ENCODE assay signal across 11 cellular contexts in genomic region chr15:52023169-52023922, GRCh38. TPM values are rescaled to one million over a fixed set of nuclear protein-coding genes. Genes with fewer than 3 reads are reported as not detected.
DNase-seq lines count a peak whose midpoint lies in the region; ATAC-seq and TF ChIP-seq lines count a peak whose summit lies in the region.
"Had no signal": no experiment of that assay in that cellular context is flagged by ENCODE, and none has a peak within 500 bp of the region (broad histone marks: within the 10 kb centered on the region; RNA-seq: fewer than 3 reads in every experiment).

No MANE protein-coding gene starts in this region.

- no peak overlapping the region for H3K9ac ChIP-seq in Loucy (ENCODE audit: low read depth, low read length, poor library complexity, severe bottlenecking)

- ATAC-seq in HG02610 (IDR thresholded peaks at IDR 0.05; ENCODE audit: unreplicated experiment): no peak
- ATAC-seq: activated CD4-positive, CD25-positive, alpha-beta regulatory T cell treated with anti-CD3 and anti-CD28 coated beads, Interleukin-2, amount 50 U/mL, for 24 hours had no signal

- H3K27ac ChIP-seq in osteoblast (ENCODE audit: low read depth, low read length): peak overlapping the region; percentile 27

- H3K36me3 ChIP-seq in Loucy (ENCODE audit: insufficient read depth, low read length) (peaks cover 3% of the 10 kb centered on the region; the same call in 1 of the 2 replicates), osteoblast (ENCODE audit: insufficient read depth, low read length) (no peaks in the 10 kb centered on the region), BE2C (no peaks in the 10 kb centered on the region; the same call in 1 of the 2 replicates)

- no peaks in the 10 kb centered on the region for H3K27me3 ChIP-seq in Loucy (ENCODE audit: insufficient read depth, low read length, poor library complexity, severe bottlenecking)
- no peaks in the 10 kb centered on the region for H3K27me3 ChIP-seq in osteoblast (ENCODE audit: insufficient read depth, low read length)
- no peaks in the 10 kb centered on the region for H3K27me3 ChIP-seq in BE2C

- in situ Hi-C loops in Caki2 (cut with HindIII; ENCODE audit: low pct_unique_long_range_greater_than_20kb, low sequenced_read_pairs): no loop called here

- H3F3A ChIP-seq in Loucy (ENCODE audit: low read depth): no peaks in the 10 kb centered on the region

- H4K20me1 ChIP-seq in Loucy (ENCODE audit: insufficient read depth, low read length, poor library complexity, severe bottlenecking) (peaks cover 72% of the 10 kb centered on the region), osteoblast (ENCODE audit: insufficient read depth, low read length) (peaks cover 18% of the 10 kb centered on the region)

- DNase-seq in Caki2 (ENCODE audit: low read depth): peak; percentile 35
- DNase-seq in dermis blood vessel endothelial cell: peak; percentile 19
- no peak for DNase-seq in osteoblast (ENCODE audit: insufficient read length, low spot score, missing footprints)
- DNase-seq in BE2C: no peak
- no peak for DNase-seq in epidermal melanocyte (ENCODE audit: insufficient read length, low spot score)
- DNase-seq: effector CD8-positive, alpha-beta T cell; NCI-H2171 treated with DMSO at 0.1 percent for 48 hours; Right ventricle myocardium superior had no signal

- H3K4me3 ChIP-seq in Loucy (ENCODE audit: low read length, poor library complexity, severe bottlenecking) (peak overlapping the region; percentile 86), osteoblast (ENCODE audit: insufficient read depth, low read length) (no peak overlapping the region), BE2C (ENCODE audit: low read depth, low read length) (no peak overlapping the region)

- H3K4me2 ChIP-seq in Loucy (ENCODE audit: low read depth, low read length, poor library complexity, severe bottlenecking) (peak overlapping the region; percentile 89), osteoblast (ENCODE audit: insufficient read depth, low read length) (no peak overlapping the region)

- no peaks in the 10 kb centered on the region for H3K9me2 ChIP-seq in Loucy (replicated peaks; ENCODE audit: low read depth, low read length)

- no peak for TF ChIP-seq CTCF in Loucy (conservative IDR thresholded peaks at IDR 0.05; ENCODE audit: low read length)
- TF ChIP-seq CTCF in osteoblast (IDR thresholded peaks at IDR 0.05; ENCODE audit: extremely low read depth, low read depth, low read length): no peak
- no peak for TF ChIP-seq CTCF in BE2C (IDR thresholded peaks at IDR 0.05; ENCODE audit: low read depth, low read length)

- H3K79me2 ChIP-seq in Loucy (ENCODE audit: insufficient read depth, low read length) (peaks cover 88% of the 10 kb centered on the region), osteoblast (ENCODE audit: insufficient read depth, low read length) (peaks cover 83% of the 10 kb centered on the region)

- H3K4me1 ChIP-seq in Loucy (ENCODE audit: insufficient read depth, low read length, poor library complexity, severe bottlenecking) (peaks cover 37% of the 10 kb centered on the region), osteoblast (ENCODE audit: insufficient read depth, low read length) (peaks cover 22% of the 10 kb centered on the region), BE2C (no peaks in the 10 kb centered on the region)

- H2AFZ ChIP-seq in Loucy (ENCODE audit: low read length) (no peak overlapping the region), osteoblast (ENCODE audit: low read length) (no peak overlapping the region)

- H3K9me3 ChIP-seq in Loucy (ENCODE audit: insufficient read depth, low read depth, low read length) (no peaks in the 10 kb centered on the region), osteoblast (ENCODE audit: low read depth, low read length) (no peaks in the 10 kb centered on the region), BE2C (no peaks in the 10 kb centered on the region)

RNA-seq across cellular contexts. Expression of gene MAPK6, which starts 4.3 kb away (rescaled TPM):
- 24.7 and 45.4 TPM in 2 replicates for total RNA-seq in Caki2 (2014; rRNA removed; shearing (Covaris generic); ENCODE audit: low replicate concordance)
- total RNA-seq in dermis blood vessel endothelial cell (41.5 and 59.5 TPM in 2 replicates), osteoblast (77.2 and 86.9 TPM in 2 replicates)
- polyA plus RNA-seq in BE2C (2012; ENCODE audit: insufficient read depth, insufficient read length, low read depth): 25.0 TPM

RNA-seq across cellular contexts. Expression of gene LEO1, which starts 51.8 kb away (rescaled TPM):
- total RNA-seq in Caki2 (2014; rRNA removed; shearing (Covaris generic); ENCODE audit: low replicate concordance): 10.5 and 14.9 TPM in 2 replicates
- total RNA-seq in dermis blood vessel endothelial cell (38.6 and 59.1 TPM in 2 replicates), osteoblast (15.6 and 16.3 TPM in 2 replicates)
- polyA plus RNA-seq in BE2C (2012; ENCODE audit: insufficient read depth, insufficient read length, low read depth): 42.1 TPM

Comparison
In these comparisons a context has a peak if more than half of its experiments do, and no peak if none do; other contexts are left out.
1. DNase-seq: peak in Caki2 (single experiment) and dermis blood vessel endothelial cell (single experiment); none in osteoblast (single experiment), BE2C (single experiment) and epidermal melanocyte (single experiment).